Comparison of ENCODE assay signal across 16 cellular contexts in genomic region chr7:6071406-6071805, GRCh38. TPM values are rescaled to one million over a fixed set of nuclear protein-coding genes. Genes with fewer than 3 reads are reported as not detected.
DNase-seq lines count a peak whose midpoint lies in the region; ATAC-seq, FAIRE-seq and TF ChIP-seq lines count a peak whose summit lies in the region.
"Had no signal": no experiment of that assay in that cellular context is flagged by ENCODE, and none has a peak within 500 bp of the region (broad histone marks: within the 10 kb centered on the region; RNA-seq: fewer than 3 reads in every experiment).

No MANE protein-coding gene starts in this region.

- POLR2A ChIA-PET in K562 (lab: Yijun Ruan, JAX): no interaction called here
- POLR2A ChIA-PET in activated CD4-positive, alpha-beta T cell treated with anti-CD3 and anti-CD28 coated beads for 36 hours (lab: Charles Lee): no interaction called here

- WGBS in K562 (ENCODE audit: insufficient coverage, low coverage, missing lambda C conversion rate): 26% methylated on average over 3 of the region's 3 CpGs
- 74 to 80% methylated on average over 3 of the region's 3 CpGs for WGBS in esophagus squamous epithelium, 2 donors

- in situ Hi-C loops in K562 (cut with MboI): no loop called here

- peak overlapping the region; percentile 67 for H2AFZ ChIP-seq in K562 (ENCODE audit: low read depth, low read length)

- no peaks in the 10 kb centered on the region for H3K27me3 Mint-ChIP-seq in activated CD4-positive, alpha-beta T cell treated with anti-CD3 and anti-CD28 coated beads for 36 hours

- H3K9me1 ChIP-seq in K562 (ENCODE audit: control insufficient read depth, insufficient read depth, low read length): no peaks in the 10 kb centered on the region

- no peak overlapping the region for H3K27ac Mint-ChIP-seq in activated CD4-positive, alpha-beta T cell treated with anti-CD3 and anti-CD28 coated beads for 36 hours

- CTCF ChIA-PET in K562 (lab: Yijun Ruan, JAX; ENCODE audit: low intra/inter-chr PET ratio): no interaction called here
- CTCF ChIA-PET in activated CD4-positive, alpha-beta T cell treated with anti-CD3 and anti-CD28 coated beads for 36 hours (lab: Charles Lee): no interaction called here

- H3K79me2 ChIP-seq in K562 (ENCODE audit: control insufficient read depth, insufficient read depth, low read length): no peaks in the 10 kb centered on the region

- H3K27me3 ChIP-seq in K562 (ENCODE audit: control insufficient read depth in 2 of 2, insufficient read depth in 2 of 2, low read length in 2 of 2): no peaks in the 10 kb centered on the region
- no peaks in the 10 kb centered on the region for H3K27me3 ChIP-seq in esophagus squamous epithelium
- H3K27me3 ChIP-seq: testis had no signal

- H3K9me3 ChIP-seq in K562 (replicated peaks; ENCODE audit: control insufficient read depth, insufficient read depth, low read depth, low read length) (no peaks in the 10 kb centered on the region), esophagus squamous epithelium (no peaks in the 10 kb centered on the region)
- H3K9me3 ChIP-seq: testis had no signal

- H3K4me3 ChIP-seq in K562: no peak overlapping the region
- no peak overlapping the region for H3K4me3 ChIP-seq in esophagus squamous epithelium
- H3K4me3 ChIP-seq: testis had no signal

- H3K36me3 ChIP-seq in K562 (ENCODE audit: control insufficient read depth, insufficient read depth, low read length): no peaks in the 10 kb centered on the region
- no peaks in the 10 kb centered on the region for H3K36me3 ChIP-seq in esophagus squamous epithelium
- H3K36me3 ChIP-seq: WERI-Rb-1 had no signal

- H3K27ac ChIP-seq in K562 (ENCODE audit: extremely low read depth, low read depth, low read length) (no peak overlapping the region), esophagus squamous epithelium (no peak overlapping the region)
- H3K27ac ChIP-seq: testis, WERI-Rb-1 had no signal

- no peak overlapping the region for H3K4me2 ChIP-seq in K562 (ENCODE audit: insufficient read depth, low read length)

- TF ChIP-seq CTCF in K562 (IDR thresholded peaks at IDR 0.05 in 2 of 3, conservative IDR thresholded peaks at IDR 0.05 in 1 of 3; ENCODE audit: insufficient read depth in 2 of 3, low read depth in 1 of 3, low read length in 3 of 3): no peak
- no peak for TF ChIP-seq CTCF in esophagus squamous epithelium (IDR thresholded peaks at IDR 0.05)

- H3K4me1 Mint-ChIP-seq in activated CD4-positive, alpha-beta T cell treated with anti-CD3 and anti-CD28 coated beads for 36 hours: no peaks in the 10 kb centered on the region

- H4K20me1 ChIP-seq in K562 (replicated peaks; ENCODE audit: control insufficient read depth, insufficient read depth, low read length): no peaks in the 10 kb centered on the region

- BruUV-seq in K562 (replicated peaks; lab: Mats Ljungman, UMichigan): no TSS peak

- no peak for TF ChIP-seq EP300 in K562 (IDR thresholded peaks at IDR 0.05; ENCODE audit: low read length)

- H3K4me1 ChIP-seq in K562 (replicated peaks in 1 of 2; ENCODE audit: control insufficient read depth in 2 of 2, insufficient read depth in 2 of 2, low read length in 2 of 2): peaks cover under 1 to 2% of the 10 kb centered on the region in 2 experiments; a peak in 4 of 5 replicates
- H3K4me1 ChIP-seq in esophagus squamous epithelium: no peaks in the 10 kb centered on the region
- H3K4me1 ChIP-seq: testis had no signal

- H3K36me3 Mint-ChIP-seq in activated CD4-positive, alpha-beta T cell treated with anti-CD3 and anti-CD28 coated beads for 36 hours (ENCODE audit: low read depth): no peaks in the 10 kb centered on the region

- H3K4me3 Mint-ChIP-seq in activated CD4-positive, alpha-beta T cell treated with anti-CD3 and anti-CD28 coated beads for 36 hours: no peak overlapping the region

- H3K9ac ChIP-seq in K562 (ENCODE audit: insufficient read depth in 1 of 2, low read depth in 2 of 2, low read length in 2 of 2): no peak overlapping the region

- ATAC-seq in GM18909 (IDR thresholded peaks at IDR 0.05; ENCODE audit: poor library complexity, unreplicated experiment): peak; percentile 69
- ATAC-seq in GM21737 (IDR thresholded peaks at IDR 0.05; ENCODE audit: unreplicated experiment): peak; percentile 67
- peak; percentile 57 for ATAC-seq in HG03460 (IDR thresholded peaks at IDR 0.05; ENCODE audit: unreplicated experiment)
- ATAC-seq in K562: no peak; the same call in 2 of the 3 replicates
- ATAC-seq in activated CD4-positive, alpha-beta T cell treated with anti-CD3 and anti-CD28 coated beads for 36 hours: no peak
- ATAC-seq in HG02571 (IDR thresholded peaks at IDR 0.05; ENCODE audit: unreplicated experiment): no peak

- TF ChIP-seq POLR2A in K562 (conservative IDR thresholded peaks at IDR 0.05): no peak
- TF ChIP-seq POLR2A in esophagus squamous epithelium (IDR thresholded peaks at IDR 0.05): no peak

- intact Hi-C loops in K562 (cut with micrococcal nuclease): no loop called here
- intact Hi-C loops in esophagus squamous epithelium (cut with DNase I): no loop called here
- intact Hi-C loops in activated CD4-positive, alpha-beta T cell treated with anti-CD3 and anti-CD28 coated beads for 36 hours (cut with DNase I, micrococcal nuclease): no loop called here

- DNase-seq in K562 (ENCODE audit: extremely low read depth in 1 of 4, low spot score in 3 of 4) (no peak), NCI-H1105 treated with DMSO at 0.1 percent for 48 hours (lab: John Stamatoyannopoulos, UW) (no peak), esophagus squamous epithelium (lab: John Stamatoyannopoulos, UW) (no peak)
- DNase-seq in activated CD4-positive, alpha-beta T cell treated with anti-CD3 and anti-CD28 coated beads for 36 hours: no peak
- DNase-seq: C1 segment of cervical spinal cord, mammary epithelial cell, NCI-H1694, NCI-H774, small intestine, testis, WERI-Rb-1 had no signal

- no peaks in the 10 kb centered on the region for H3K9me3 Mint-ChIP-seq in activated CD4-positive, alpha-beta T cell treated with anti-CD3 and anti-CD28 coated beads for 36 hours (ENCODE audit: low read depth)

- no peak for TF ChIP-seq RAD21 in K562 (CRISPR knock-in tag; conservative IDR thresholded peaks at IDR 0.05 in 1 of 2, IDR thresholded peaks at IDR 0.05 in 1 of 2)

- no peak for FAIRE-seq in K562 (lab: Jason Lieb, UNC)
- FAIRE-seq: G401.6, small intestine had no signal

RNA-seq across cellular contexts. Expression of gene EIF2AK1, which starts 12.4 kb away (rescaled TPM):
- total RNA-seq in K562 (2011; cell fraction: chromatin; rRNA removed; ENCODE audit: low replicate concordance): 242 and 302 TPM in 2 replicates
- total RNA-seq in K562 (2011; cell fraction: nucleolus; rRNA removed): 102 and 107 TPM in 2 replicates
- 134 and 136 TPM in 2 replicates for total RNA-seq in K562 (2011; cell fraction: nucleoplasm; rRNA removed)
- 213 and 429 TPM in 2 replicates for total RNA-seq in K562 (2014; rRNA removed)
- total RNA-seq in K562 (2014; rRNA removed; fragmentation: Illumina TruSeq; extraction: Trizol): 53.4 and 63.1 TPM in 2 replicates
- 39.1 and 42.2 TPM in 2 replicates for total RNA-seq in K562 (2015; rRNA removed; fragmentation: Illumina TruSeq; extraction: Trizol)
- 148 and 160 TPM in 2 replicates for total RNA-seq in K562 (2021)
- 145 and 147 TPM in 2 replicates for polyA plus RNA-seq in K562 (2011; rRNA removed)
- polyA plus RNA-seq in K562 (2011; cell fraction: cytosol; rRNA removed): 125 and 126 TPM in 2 replicates
- 165 and 175 TPM in 2 replicates for polyA plus RNA-seq in K562 (2011; cell fraction: nucleus; rRNA removed)
- polyA plus RNA-seq in K562 (2012): 87.1 and 139 TPM in 2 replicates
- polyA plus RNA-seq in K562 (2014; fragmentation: Illumina TruSeq; extraction: Trizol): 125 and 149 TPM in 2 replicates
- polyA plus RNA-seq in K562 (2014; fragmentation: Nextera tagmentation; extraction: Ambion mirVana): 10 to 100 TPM; 28.8 to 42.3 TPM
- 142 and 180 TPM in 2 replicates for polyA plus RNA-seq in K562 (2014; rRNA removed)
- polyA minus RNA-seq in K562 (2011; rRNA and poly(A)+ RNA removed): 165 and 204 TPM in 2 replicates
- 74.7 and 86.0 TPM in 2 replicates for polyA minus RNA-seq in K562 (2011; cell fraction: cytosol; rRNA and poly(A)+ RNA removed)
- 75.7 and 122 TPM in 2 replicates for polyA minus RNA-seq in K562 (2011; cell fraction: nucleus; rRNA and poly(A)+ RNA removed)
- 100 to 1,000 TPM; 119 to 226 (median 150) TPM for total RNA-seq in esophagus squamous epithelium
- 100 to 1,000 TPM; 104 to 114 TPM for total RNA-seq in activated CD4-positive, alpha-beta T cell treated with anti-CD3 and anti-CD28 coated beads for 36 hours

RNA-seq across cellular contexts. Expression of gene USP42, which starts 33.3 kb away (rescaled TPM):
- total RNA-seq in K562 (2011; cell fraction: chromatin; rRNA removed; ENCODE audit: low replicate concordance): 26.4 and 32.0 TPM in 2 replicates
- 12.8 and 13.8 TPM in 2 replicates for total RNA-seq in K562 (2011; cell fraction: nucleolus; rRNA removed)
- 19.7 and 25.3 TPM in 2 replicates for total RNA-seq in K562 (2011; cell fraction: nucleoplasm; rRNA removed)
- total RNA-seq in K562 (2014; rRNA removed): 5.4 and 8.2 TPM in 2 replicates
- total RNA-seq in K562 (2014; rRNA removed; fragmentation: Illumina TruSeq; extraction: Trizol): 7.4 and 8.2 TPM in 2 replicates
- total RNA-seq in K562 (2015; rRNA removed; fragmentation: Illumina TruSeq; extraction: Trizol): 6.6 and 7.0 TPM in 2 replicates
- total RNA-seq in K562 (2021): 15.3 and 16.1 TPM in 2 replicates
- polyA plus RNA-seq in K562 (2011; rRNA removed): 4.8 and 6.3 TPM in 2 replicates
- polyA plus RNA-seq in K562 (2011; cell fraction: cytosol; rRNA removed): 3.6 and 3.9 TPM in 2 replicates
- polyA plus RNA-seq in K562 (2011; cell fraction: nucleus; rRNA removed): 10.5 and 13.4 TPM in 2 replicates
- polyA plus RNA-seq in K562 (2012): 7.5 and 8.2 TPM in 2 replicates
- 11.2 and 12.7 TPM in 2 replicates for polyA plus RNA-seq in K562 (2014; fragmentation: Illumina TruSeq; extraction: Trizol)
- 1 to 10 TPM; 2.1 to 4.1 TPM for polyA plus RNA-seq in K562 (2014; fragmentation: Nextera tagmentation; extraction: Ambion mirVana)
- polyA plus RNA-seq in K562 (2014; rRNA removed): 6.0 and 7.2 TPM in 2 replicates
- polyA minus RNA-seq in K562 (2011; rRNA and poly(A)+ RNA removed): 7.5 and 9.2 TPM in 2 replicates
- polyA minus RNA-seq in K562 (2011; cell fraction: cytosol; rRNA and poly(A)+ RNA removed): 7.7 and 9.3 TPM in 2 replicates
- polyA minus RNA-seq in K562 (2011; cell fraction: nucleus; rRNA and poly(A)+ RNA removed): 4.6 and 5.9 TPM in 2 replicates
- total RNA-seq in esophagus squamous epithelium: 1 to 10 TPM; 5.2 to 6.1 (median 5.6) TPM
- 10 to 100 TPM in 1 of 2 experiments, 1 to 10 TPM in 1; 9.2 to 11.9 TPM for total RNA-seq in activated CD4-positive, alpha-beta T cell treated with anti-CD3 and anti-CD28 coated beads for 36 hours

RNA-seq across cellular contexts. Expression of gene ANKRD61, which starts 40.2 kb away (rescaled TPM):
- total RNA-seq in K562 (2011; cell fraction: chromatin; rRNA removed; ENCODE audit: low replicate concordance): not detected in 2 replicates
- total RNA-seq in K562 (2011; cell fraction: nucleolus; rRNA removed): not detected in 2 replicates
- total RNA-seq in K562 (2011; cell fraction: nucleoplasm; rRNA removed): not detected in 2 replicates
- not detected in 2 replicates for total RNA-seq in K562 (2014; rRNA removed)
- total RNA-seq in K562 (2014; rRNA removed; fragmentation: Illumina TruSeq; extraction: Trizol): not detected in 2 replicates
- total RNA-seq in K562 (2015; rRNA removed; fragmentation: Illumina TruSeq; extraction: Trizol): not detected in 2 replicates
- not detected in 2 replicates for total RNA-seq in K562 (2021)
- 0.10 TPM in 1 of 2 replicates, not detected in the other for polyA plus RNA-seq in K562 (2011; rRNA removed)
- 0.04 TPM in 2 replicates for polyA plus RNA-seq in K562 (2011; cell fraction: cytosol; rRNA removed)
- polyA plus RNA-seq in K562 (2011; cell fraction: nucleus; rRNA removed): 0.17 TPM in 1 of 2 replicates, not detected in the other
- 0.59 and 1.0 TPM in 2 replicates for polyA plus RNA-seq in K562 (2012)
- polyA plus RNA-seq in K562 (2014; fragmentation: Illumina TruSeq; extraction: Trizol): 0.09 and 0.12 TPM in 2 replicates
- polyA plus RNA-seq in K562 (2014; fragmentation: Nextera tagmentation; extraction: Ambion mirVana): under 1 TPM; 0.08 to 0.11 TPM
- not detected in 2 replicates for polyA plus RNA-seq in K562 (2014; rRNA removed)
- not detected in 2 replicates for polyA minus RNA-seq in K562 (2011; rRNA and poly(A)+ RNA removed)
- polyA minus RNA-seq in K562 (2011; cell fraction: cytosol; rRNA and poly(A)+ RNA removed): not detected in 2 replicates
- not detected in 2 replicates for polyA minus RNA-seq in K562 (2011; cell fraction: nucleus; rRNA and poly(A)+ RNA removed)
- under 1 TPM in 1 of 4 donors, not detected in 3; 0.26 TPM for total RNA-seq in esophagus squamous epithelium
- total RNA-seq in activated CD4-positive, alpha-beta T cell treated with anti-CD3 and anti-CD28 coated beads for 36 hours: under 1 TPM; 0.19 to 0.32 TPM
- total RNA-seq: mammary epithelial cell had no signal

Comparison
In these comparisons a context has a peak if more than half of its experiments do, and no peak if none do; other contexts are left out.
1. ATAC-seq: peak in GM18909 (single experiment), GM21737 (single experiment) and HG03460 (single experiment); none in K562 (single experiment), activated CD4-positive, alpha-beta T cell treated with anti-CD3 and anti-CD28 coated beads for 36 hours (single experiment) and HG02571 (single experiment).